26 cellular contexts compared by ENCODE assay signal in genomic region chr2:226759768-226760167, GRCh38. TPM values are rescaled to one million over a fixed set of nuclear protein-coding genes. Genes with fewer than 3 reads are reported as not detected.
A peak's percentile ranks its signal among the peaks of the same experiment; 100 is the strongest.
DNase-seq lines count a peak whose midpoint lies in the region; ATAC-seq, FAIRE-seq and TF ChIP-seq lines count a peak whose summit lies in the region.
"Had no signal": no experiment of that assay in that cellular context is flagged by ENCODE, and none has a peak within 500 bp of the region (broad histone marks: within the 10 kb centered on the region; RNA-seq: fewer than 3 reads in every experiment).

No MANE protein-coding gene starts in this region.

- H4K20me1 ChIP-seq in GM23248 (ENCODE audit: insufficient read depth), result no peaks in the 10 kb centered on the region; the same call in 1 of the 2 replicates
- H4K20me1 ChIP-seq in astrocyte (ENCODE audit: insufficient read depth, low read length), result peaks cover 7% of the 10 kb centered on the region
- no peaks in the 10 kb centered on the region for H4K20me1 ChIP-seq in hepatocyte (ENCODE audit: insufficient read depth, poor library complexity, severe bottlenecking)

- in situ Hi-C loops in GM23248 (cut with MboI), result no loop called here
- in situ Hi-C loops in gastrocnemius medialis (cut with MboI; ENCODE audit: low sequenced_read_pairs in 4 of 4), result no loop called here

- intact Hi-C loops in gastrocnemius medialis (cut with DNase I; ENCODE audit: low total_unique reads), result loop anchor here (5.0 kb wide), 1 partner anchor 33 kb away; no protein-coding TSS in a partner anchor

- H3K4me3 ChIP-seq in GM23248 (no peak overlapping the region), astrocyte (ENCODE audit: insufficient read depth, low read depth, low read length) (no peak overlapping the region), hepatocyte (no peak overlapping the region), gastrocnemius medialis (peak overlapping the region; percentile 2 to 21 (median 16))
- H3K4me3 ChIP-seq: HAP-1, lower lobe of right lung had no signal

- no peak overlapping the region for H2AFZ ChIP-seq in GM23248
- H2AFZ ChIP-seq in astrocyte (ENCODE audit: low read depth, low read length), result no peak overlapping the region
- no peak overlapping the region for H2AFZ ChIP-seq in hepatocyte

- ATAC-seq in gastrocnemius medialis (peak; percentile 34 to 42), HG02981 (IDR thresholded peaks at IDR 0.05; ENCODE audit: unreplicated experiment) (no peak), GM21515 (IDR thresholded peaks at IDR 0.05; ENCODE audit: unreplicated experiment) (no peak)
- ATAC-seq: lower lobe of right lung, sciatic nerve had no signal

- peaks cover 10% of the 10 kb centered on the region for H3K9me3 Mint-ChIP-seq in astrocyte (ENCODE audit: unreplicated experiment)
- H3K9me3 Mint-ChIP-seq: activated T-cell treated with anti-CD3 and anti-CD28 coated beads, Interleukin-2, amount 50 U/mL, for 24 hours; CD4-positive, alpha-beta T cell had no signal

- H3K79me2 ChIP-seq in GM23248 (ENCODE audit: insufficient read depth) (peaks cover 92% of the 10 kb centered on the region), astrocyte (ENCODE audit: insufficient read depth, low read length) (peaks cover 95% of the 10 kb centered on the region), hepatocyte (peaks cover 80% of the 10 kb centered on the region)

- 73 to 77% methylated on average over 9 of the region's 9 CpGs for WGBS in GM23248 (ENCODE audit: low coverage in 1 of 2, low lambda C conversion rate in 2 of 2, missing lambda C conversion rate in 2 of 2), 2 experiments
- WGBS in hepatocyte (ENCODE audit: low lambda C conversion rate, missing lambda C conversion rate), result 84% methylated on average over 9 of the region's 9 CpGs

- H3K27ac Mint-ChIP-seq in astrocyte (ENCODE audit: unreplicated experiment), result peak overlapping the region; percentile 71
- H3K27ac Mint-ChIP-seq: activated T-cell treated with anti-CD3 and anti-CD28 coated beads, Interleukin-2, amount 50 U/mL, for 24 hours; CD4-positive, alpha-beta T cell had no signal

- TF ChIP-seq POLR2A in gastrocnemius medialis (IDR thresholded peaks at IDR 0.05), result peak in 1 of 2 donors; percentile 13

- H3K36me3 ChIP-seq in GM23248 (ENCODE audit: low read depth), result no peaks in the 10 kb centered on the region
- peaks cover 9% of the 10 kb centered on the region for H3K36me3 ChIP-seq in astrocyte (ENCODE audit: insufficient read depth, low read length)
- H3K36me3 ChIP-seq in hepatocyte (replicated peaks; ENCODE audit: insufficient read depth, low read depth), result no peaks in the 10 kb centered on the region
- no peaks in the 10 kb centered on the region for H3K36me3 ChIP-seq in gastrocnemius medialis
- H3K36me3 ChIP-seq: HAP-1, lower lobe of right lung had no signal

- H3K4me3 Mint-ChIP-seq in astrocyte (ENCODE audit: unreplicated experiment), result no peak overlapping the region
- H3K4me3 Mint-ChIP-seq: activated T-cell treated with anti-CD3 and anti-CD28 coated beads, Interleukin-2, amount 50 U/mL, for 24 hours; CD4-positive, alpha-beta T cell had no signal

- FAIRE-seq in astrocyte (lab: Jason Lieb, UNC), result no peak
- FAIRE-seq: islet of Langerhans, TTC549 had no signal

- peaks cover 64% of the 10 kb centered on the region for H3K4me1 Mint-ChIP-seq in astrocyte (ENCODE audit: low read depth, unreplicated experiment)

- H3K9me3 ChIP-seq in GM23248 (ENCODE audit: low read depth) (no peaks in the 10 kb centered on the region), astrocyte (ENCODE audit: insufficient read depth, low read depth, low read length) (no peaks in the 10 kb centered on the region), hepatocyte (ENCODE audit: low read depth) (no peaks in the 10 kb centered on the region), gastrocnemius medialis (no peaks in the 10 kb centered on the region)
- H3K9me3 ChIP-seq: HAP-1, lower lobe of right lung had no signal

- H3K9me2 ChIP-seq in GM23248 (ENCODE audit: insufficient read depth) (no peaks in the 10 kb centered on the region), hepatocyte (replicated peaks; ENCODE audit: insufficient read depth) (no peaks in the 10 kb centered on the region)

- H3K4me2 ChIP-seq in GM23248 (ENCODE audit: unreplicated experiment) (peak overlapping the region; percentile 34), astrocyte (ENCODE audit: low read length) (peak overlapping the region; percentile 29), hepatocyte (no peak overlapping the region)
- H3K4me2 ChIP-seq: KMS-11 had no signal

- H3K27me3 ChIP-seq in GM23248 (replicated peaks; ENCODE audit: insufficient read depth) (no peaks in the 10 kb centered on the region), astrocyte (ENCODE audit: insufficient read depth, low read length) (no peaks in the 10 kb centered on the region), hepatocyte (no peaks in the 10 kb centered on the region), gastrocnemius medialis (no peaks in the 10 kb centered on the region)

- TF ChIP-seq CTCF in astrocyte (IDR thresholded peaks at IDR 0.05; ENCODE audit: insufficient read depth, low read depth, low read length), result no peak
- no peak for TF ChIP-seq CTCF in hepatocyte (IDR thresholded peaks at IDR 0.05; ENCODE audit: poor library complexity)
- TF ChIP-seq CTCF in gastrocnemius medialis (IDR thresholded peaks at IDR 0.05 in 4 of 5, conservative IDR thresholded peaks at IDR 0.05 in 1 of 5), result no peak

- H3K27me3 Mint-ChIP-seq in astrocyte (ENCODE audit: low read depth, unreplicated experiment), result no peaks in the 10 kb centered on the region
- H3K27me3 Mint-ChIP-seq: activated T-cell treated with anti-CD3 and anti-CD28 coated beads, Interleukin-2, amount 50 U/mL, for 24 hours; CD4-positive, alpha-beta T cell had no signal

- H3F3A ChIP-seq in GM23248 (ENCODE audit: insufficient read depth), result peaks cover 34% of the 10 kb centered on the region

- H3K9ac ChIP-seq in GM23248 (no peak overlapping the region), astrocyte (ENCODE audit: low read length) (peak overlapping the region; percentile 15)
- H3K9ac ChIP-seq: KMS-11 had no signal

- peaks cover 19% of the 10 kb centered on the region for H3K36me3 Mint-ChIP-seq in astrocyte (ENCODE audit: low read depth, unreplicated experiment)

- peak overlapping the region; percentile 43; the same call in 1 of the 2 replicates for H3K27ac ChIP-seq in GM23248
- peak overlapping the region; percentile 65 for H3K27ac ChIP-seq in astrocyte (ENCODE audit: low read depth, low read length)
- H3K27ac ChIP-seq in hepatocyte, result peak overlapping the region; percentile 48
- H3K27ac ChIP-seq in gastrocnemius medialis, result peak overlapping the region; percentile 83 to 94 (median 92)
- H3K27ac ChIP-seq: KMS-11, lower lobe of right lung had no signal

- H3K4me1 ChIP-seq in GM23248 (ENCODE audit: insufficient read depth), result peaks cover 57% of the 10 kb centered on the region
- H3K4me1 ChIP-seq in astrocyte (ENCODE audit: insufficient read depth, low read length), result peaks cover 54% of the 10 kb centered on the region
- peaks cover 41% of the 10 kb centered on the region for H3K4me1 ChIP-seq in hepatocyte (ENCODE audit: insufficient read depth)
- peaks cover 71 to 78% of the 10 kb centered on the region in 2 donors for H3K4me1 ChIP-seq in gastrocnemius medialis

- DNase-seq in GM23248, result no peak
- no peak for DNase-seq in astrocyte (ENCODE audit: low read depth)
- no peak for DNase-seq in hepatocyte (ENCODE audit: low spot score)
- DNase-seq in gastrocnemius medialis, result peak; percentile 54 to 69
- DNase-seq in Kasumi-1 (lab: John Stamatoyannopoulos, UW), result no peak
- DNase-seq in middle frontal gyrus (ENCODE audit: extremely low spot score, low spot score), result no peak
- DNase-seq: activated CD4-positive, alpha-beta T cell treated with anti-CD3 and anti-CD28 coated beads for 1 hour; activated CD8-positive, alpha-beta memory T cell treated with anti-CD3 and anti-CD28 coated beads for 24 hours; activated naive CD4-positive, alpha-beta T cell treated with Interleukin-2 at 50 U/mL for 16 hours; activated T-cell treated with anti-CD3 and anti-CD28 coated beads, Interleukin-2, amount 50 U/mL, for 24 hours; amniotic stem cell; caudate nucleus; CD4-positive, alpha-beta T cell; dermis blood vessel endothelial cell; hypothalamus; lower lobe of right lung; MV-4-11; NCI-H69; occipital lobe had no signal

RNA-seq across cellular contexts. Expression of gene IRS1, which starts 39.9 kb away (rescaled TPM):
- 18.8 TPM in 2 replicates for total RNA-seq in GM23248 (2014; rRNA removed; shearing (Covaris generic))
- polyA plus RNA-seq in GM23248 (2016; fragmentation: Nextera tagmentation; extraction: Ambion mirVana) (8.4 and 9.1 TPM in 2 replicates), hepatocyte (10.9 and 12.5 TPM in 2 replicates)
- total RNA-seq in astrocyte (34.2 and 45.0 TPM in 2 replicates), hepatocyte (20.1 and 25.6 TPM in 2 replicates), gastrocnemius medialis (10 to 100 TPM in 1 of 4 donors, 1 to 10 TPM in 3; 2.2 to 71.1 (median 6.3) TPM)

Comparison
In these comparisons a context has a peak if more than half of its experiments do, and no peak if none do; other contexts are left out.
1. DNase-seq: peak in gastrocnemius medialis (2 of 2); none in GM23248 (single experiment), astrocyte (single experiment), hepatocyte (single experiment), Kasumi-1 (0 of 2) and middle frontal gyrus (single experiment).
2. H3K4me3 ChIP-seq: peak in gastrocnemius medialis (4 of 4); none in GM23248 (single experiment), astrocyte (single experiment) and hepatocyte (single experiment).
3. ATAC-seq: peak in gastrocnemius medialis (2 of 2); none in HG02981 (single experiment) and GM21515 (single experiment).
4. Peak in every context shown above with its lines, with median percentiles within 50 percentile points of each other: H3K27ac ChIP-seq.